Comparison of ENCODE assay signal across 8 cellular contexts in the genomic region with DNA sequence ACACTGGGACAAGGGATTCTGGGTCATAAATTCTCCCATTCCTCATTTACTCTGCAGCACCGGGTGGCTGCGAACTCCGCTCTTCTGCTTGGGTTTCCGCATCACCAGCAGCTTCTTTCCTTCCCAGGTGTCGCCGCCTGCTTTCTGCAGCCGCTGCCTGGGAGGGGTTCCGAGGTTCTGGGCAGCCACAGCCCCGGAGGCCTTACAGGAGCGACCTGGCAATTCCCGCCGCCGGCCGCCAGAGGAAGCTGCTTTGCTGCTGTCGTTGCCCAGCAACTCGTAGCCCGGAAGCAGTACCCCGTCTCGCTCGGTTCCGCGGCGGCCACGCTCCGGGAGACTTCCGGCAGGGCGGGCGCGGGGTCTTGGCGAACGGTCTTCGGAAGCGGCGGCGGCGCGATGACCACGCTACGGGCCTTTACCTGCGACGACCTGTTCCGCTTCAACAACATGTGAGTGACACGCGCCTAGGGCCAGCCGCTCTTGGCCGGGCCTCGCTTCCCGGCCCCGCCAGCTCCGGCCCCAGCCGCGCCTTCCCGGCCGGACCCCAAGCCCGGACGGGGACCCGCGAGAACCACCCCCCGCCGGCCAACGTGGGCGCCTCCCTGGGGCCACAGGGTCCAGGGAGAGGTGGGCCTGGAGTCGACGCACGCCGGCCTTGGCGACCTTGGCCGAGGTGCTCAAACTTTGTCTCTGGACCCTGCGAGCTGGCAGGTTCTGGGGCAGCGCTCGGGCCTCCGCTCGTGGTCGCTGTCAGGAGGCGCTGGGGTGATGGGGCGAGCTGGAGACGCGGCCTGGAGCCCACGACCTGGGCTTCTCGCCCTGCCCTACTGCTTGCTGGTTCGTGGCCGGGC. TPM values are rescaled to one million over a fixed set of nuclear protein-coding genes. Genes with fewer than 3 reads are reported as not detected.
DNase-seq lines count a peak whose midpoint lies in the region; ATAC-seq, FAIRE-seq and TF ChIP-seq lines count a peak whose summit lies in the region.

A gene with protein sequence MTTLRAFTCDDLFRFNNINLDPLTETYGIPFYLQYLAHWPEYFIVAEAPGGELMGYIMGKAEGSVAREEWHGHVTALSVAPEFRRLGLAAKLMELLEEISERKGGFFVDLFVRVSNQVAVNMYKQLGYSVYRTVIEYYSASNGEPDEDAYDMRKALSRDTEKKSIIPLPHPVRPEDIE (plus strand): TSS at position 362 of the 851 bp plus-strand sequence. CDS start 35 bp downstream, at position 397.

- H2BK15ac ChIP-seq in H1 (ENCODE audit: low read length), result no peak within 1 kb of the TSS
- H2BK15ac ChIP-seq in mesendoderm (replicated peaks; ENCODE audit: low read depth), result no peak within 1 kb of the TSS

- H3K4me2 ChIP-seq in H1 (ENCODE audit: insufficient read depth in 1 of 2, low read depth in 2 of 2, low read length in 2 of 2) (peak within 1 kb of the TSS; percentile 92 to 94), mesendoderm (ENCODE audit: low read length) (peak within 1 kb of the TSS; percentile 65)

- WGBS in H1 (ENCODE audit: extremely low coverage in 1 of 2, insufficient coverage in 1 of 2, insufficient read length in 1 of 2, insufficient replicate concordance in 2 of 2, low coverage in 1 of 2, low lambda C conversion rate in 2 of 2, missing lambda C conversion rate in 1 of 2), 2 experiments, result 2% methylated on average over 81 of the region's 82 CpGs; no CpG with 5 or more reads in 1 of the 2 experiments
- WGBS in mesendoderm (ENCODE audit: extremely low coverage, insufficient coverage, low lambda C conversion rate), result no CpG with 5 or more reads among the region's 82 CpGs

- H4K8ac ChIP-seq in H1 (ENCODE audit: extremely low read depth, insufficient read depth, low read length) (no peak within 1 kb of the TSS), mesendoderm (ENCODE audit: low read depth, low read length) (no peak within 1 kb of the TSS)

- no peak within 1 kb of the TSS for H2BK20ac ChIP-seq in H1 (ENCODE audit: low read length)

- H2BK120ac ChIP-seq in H1 (replicated peaks; ENCODE audit: low read depth, low read length), result no peak within 1 kb of the TSS
- H2BK120ac ChIP-seq in mesendoderm (ENCODE audit: low read depth, low read length), result no peak within 1 kb of the TSS

- H2BK5ac ChIP-seq in H1 (ENCODE audit: low read depth, low read length) (no peak within 1 kb of the TSS), mesendoderm (ENCODE audit: low read length) (no peak within 1 kb of the TSS)

- H4K5ac ChIP-seq in H1 (ENCODE audit: insufficient read length, low read depth, low read length) (no peak within 1 kb of the TSS), mesendoderm (ENCODE audit: low read length) (no peak within 1 kb of the TSS)

- POLR2A ChIA-PET in H1 (lab: Charles Lee; ENCODE audit: partially characterized antibody), result interaction anchor here (0.7 to 3.7 kb wide), 4 partner anchors 9 to 1406 kb away, joined by 3 to 14 read pairs (median 3); no protein-coding TSS in a partner anchor

- peak; percentile 56 to 61 for TF ChIP-seq RAD21 in H1 (IDR thresholded peaks at IDR 0.05 in 1 of 2, conservative IDR thresholded peaks at IDR 0.05 in 1 of 2; ENCODE audit: low read depth in 2 of 2, low read length in 2 of 2)

- no peak for FAIRE-seq in H1 (lab: Jason Lieb, UNC)

- CTCF ChIA-PET in H1 (lab: Charles Lee; ENCODE audit: partially characterized antibody), result interaction anchor here (0.6 to 1.9 kb wide), 9 partner anchors 11 to 242 kb away, joined by 3 to 5 read pairs (median 3); no protein-coding TSS in a partner anchor

- peaks cover 0 to 6% of the 10 kb centered on the region in 2 experiments for H4K20me1 ChIP-seq in H1 (replicated peaks in 1 of 2; ENCODE audit: control insufficient read depth in 1 of 2, insufficient read depth in 2 of 2, low read length in 2 of 2)

- H3K36me3 ChIP-seq in H1 (ENCODE audit: control insufficient read depth in 2 of 4, insufficient read depth in 4 of 4, low read length in 3 of 4) (no peaks in the 10 kb centered on the region), mesendoderm (ENCODE audit: control insufficient read depth, insufficient read depth, low read length) (no peaks in the 10 kb centered on the region)

- no peaks in the 10 kb centered on the region for H3K9me3 ChIP-seq in H1 (ENCODE audit: insufficient read depth in 2 of 2, low read depth in 1 of 2, low read length in 1 of 2)

- H3K56ac ChIP-seq in H1 (replicated peaks; ENCODE audit: insufficient read length, low read depth, low read length) (no peak within 1 kb of the TSS), mesendoderm (ENCODE audit: low read length) (peak within 1 kb of the TSS; percentile 94)

- H3K27me3 ChIP-seq in H1 (replicated peaks in 1 of 4; ENCODE audit: control insufficient read depth in 3 of 4, extremely low read depth in 1 of 4, insufficient read depth in 3 of 4, low read length in 3 of 4) (no peaks in the 10 kb centered on the region), mesendoderm (ENCODE audit: insufficient read depth, low read length, poor library complexity) (no peaks in the 10 kb centered on the region)

- H3K9ac ChIP-seq in H1 (replicated peaks in 1 of 4; ENCODE audit: extremely low read depth in 1 of 4, low read depth in 3 of 4, low read length in 3 of 4) (peak within 1 kb of the TSS; percentile 51 to 84 (median 77)), mesendoderm (ENCODE audit: low read length) (peak within 1 kb of the TSS; percentile 87)

- H3K23ac ChIP-seq in H1 (ENCODE audit: insufficient read length), result no peak within 1 kb of the TSS
- H3K23ac ChIP-seq in mesendoderm (ENCODE audit: low read length), result peak within 1 kb of the TSS; percentile 98

- H3K4me1 ChIP-seq in H1 (replicated peaks in 1 of 4; ENCODE audit: control insufficient read depth in 3 of 4, insufficient read depth in 4 of 4, low read length in 3 of 4) (peaks cover 0 to 7% (median 2%) of the 10 kb centered on the region in 4 experiments; a peak in 3 of 7 replicates), mesendoderm (ENCODE audit: control insufficient read depth, low read depth, low read length) (no peaks in the 10 kb centered on the region)

- no peaks in the 10 kb centered on the region; the same call in 1 of the 2 replicates for H3K23me2 ChIP-seq in H1 (ENCODE audit: low read depth, low read length)

- no peak within 1 kb of the TSS for H3K18ac ChIP-seq in H1 (ENCODE audit: extremely low read depth, low read length)
- H3K18ac ChIP-seq in mesendoderm (ENCODE audit: low read length), result peak within 1 kb of the TSS; percentile 44

- no peak within 1 kb of the TSS for H2BK12ac ChIP-seq in H1 (ENCODE audit: low read depth, low read length)

- H3K14ac ChIP-seq in H1 (ENCODE audit: insufficient read length), result no peak within 1 kb of the TSS

- peak; percentile 63 to 74 (median 65) for TF ChIP-seq CTCF in H1 (IDR thresholded peaks at IDR 0.05; ENCODE audit: control extremely low read depth in 1 of 3, insufficient read depth in 1 of 3, low read depth in 1 of 3, low read length in 3 of 3)

- DNase-seq in COR-L47 (lab: John Stamatoyannopoulos, UW) (peak; percentile 94), HS-27A (ENCODE audit: low read depth) (peak; percentile 61), NOMO-1 treated with DMSO at 0.1 percent for 48 hours (lab: John Stamatoyannopoulos, UW; ENCODE audit: unreplicated experiment) (peak; percentile 94), H1 (ENCODE audit: low read depth in 1 of 2, low spot score in 2 of 2) (peak; percentile 89 to 94), mesendoderm (peak; percentile 98)
- peak; percentile 79 for DNase-seq in activated CD8-positive, alpha-beta memory T cell treated with anti-CD3 and anti-CD28 coated beads for 48 hours (ENCODE audit: low read depth in 2 of 3, low spot score in 2 of 3)
- peak; percentile 81 for DNase-seq in stimulated activated CD8-positive, alpha-beta memory T cell treated with anti-CD3 and anti-CD28 coated beads, Interleukin-15, amount 100 ng/mL, for 1 hour (ENCODE audit: low read depth)

- H3K4me3 ChIP-seq in H1 (ENCODE audit: extremely low read depth in 1 of 4, insufficient read depth in 2 of 4, low read depth in 3 of 4, low read length in 4 of 4) (peak within 1 kb of the TSS; percentile 70 to 94 (median 76)), mesendoderm (ENCODE audit: low read length) (peak within 1 kb of the TSS; percentile 72)

- peak in 1 of 2 experiments; percentile 36; a peak in 1 of 3 replicates for TF ChIP-seq POLR2A in H1 (IDR thresholded peaks at IDR 0.05; ENCODE audit: control extremely low read depth in 1 of 2, low read depth in 2 of 2, low read length in 2 of 2)

- no peak within 1 kb of the TSS for H4K91ac ChIP-seq in H1 (replicated peaks; ENCODE audit: insufficient read length, low read length)

- H3K79me2 ChIP-seq in H1 (ENCODE audit: control insufficient read depth in 1 of 2, insufficient read depth in 2 of 2, low read length in 2 of 2) (peaks cover 13 to 47% of the 10 kb centered on the region in 2 experiments), mesendoderm (ENCODE audit: control insufficient read depth, insufficient read depth, low read length) (peaks cover 40% of the 10 kb centered on the region)

- peak within 1 kb of the TSS; percentile 6 for H3K4ac ChIP-seq in H1 (replicated peaks; ENCODE audit: insufficient read length, low read depth, low read length)
- no peak within 1 kb of the TSS for H3K4ac ChIP-seq in mesendoderm (ENCODE audit: low read depth, low read length)

- H3K27ac ChIP-seq in H1 (ENCODE audit: low read depth, low read length) (0 out of 2 replicates have a peak within 1 kb of the TSS, but pooled peaks have one; percentile 53), mesendoderm (ENCODE audit: low read depth, low read length) (peak within 1 kb of the TSS; percentile 20)

- H2AK5ac ChIP-seq in H1 (ENCODE audit: low read depth, low read length) (0 out of 2 replicates have a peak within 1 kb of the TSS, but pooled peaks have one; percentile 24), mesendoderm (ENCODE audit: low read length) (no peak within 1 kb of the TSS)

- H2AFZ ChIP-seq in H1 (ENCODE audit: low read length), result peak within 1 kb of the TSS; percentile 80; the same call in 1 of the 2 replicates

- peaks cover 29% of the 10 kb centered on the region for H3K79me1 ChIP-seq in H1 (ENCODE audit: low read depth, low read length)
- H3K79me1 ChIP-seq in mesendoderm (ENCODE audit: low read length), result peaks cover 19% of the 10 kb centered on the region

- TF ChIP-seq EP300 in H1 (IDR thresholded peaks at IDR 0.05; ENCODE audit: borderline replicate concordance in 1 of 2, low read depth in 2 of 2, low read length in 2 of 2), result no peak

- ATAC-seq in GM19467 (IDR thresholded peaks at IDR 0.05; ENCODE audit: unreplicated experiment), result peak; percentile 98

TF ChIP-seq in H1, 55 proteins besides CTCF, POLR2A, EP300 and RAD21 (continues in another document):
- TF ChIP-seq SP4 (IDR thresholded peaks at IDR 0.05; ENCODE audit: low read length), result no peak

RNA-seq across cellular contexts. Expression of the gene that starts here (rescaled TPM):
- 39.1 and 41.1 TPM in 2 replicates for total RNA-seq in H1 (2021; fragmentation: NEBNext Ultra II Directional; extraction: Animal tissue kit (Norgen Biotek cat#: 25700))
- polyA plus RNA-seq in H1 (2011; rRNA removed), result 15.8 and 21.9 TPM in 2 replicates
- polyA plus RNA-seq in H1 (2011; cell fraction: cytosol; rRNA removed), result 27.0 TPM
- 8.5 TPM for polyA plus RNA-seq in H1 (2011; cell fraction: nucleus; rRNA removed)
- polyA plus RNA-seq in H1 (2012, experiment 1 of 2), result 25.5 to 39.8 TPM (median 27.2 TPM) in 4 replicates
- polyA plus RNA-seq in H1 (2012, experiment 2 of 2), result 17.5 TPM
- 31.9 TPM for polyA plus RNA-seq in H1 (2013, experiment 1 of 2)
- 35.1 TPM for polyA plus RNA-seq in H1 (2013, experiment 2 of 2)
- polyA minus RNA-seq in H1 (2011; rRNA and poly(A)+ RNA removed), result 10.4 and 12.2 TPM in 2 replicates
- 10.7 TPM for polyA minus RNA-seq in H1 (2011; cell fraction: cytosol; rRNA and poly(A)+ RNA removed)
- polyA minus RNA-seq in H1 (2011; cell fraction: nucleus; rRNA and poly(A)+ RNA removed), result 15.3 TPM
- polyA plus RNA-seq in mesendoderm (2013, experiment 1 of 2), result 58.4 TPM
- 54.4 TPM for polyA plus RNA-seq in mesendoderm (2013, experiment 2 of 2)

Comparison
In these comparisons a context has a peak if more than half of its experiments do, and no peak if none do; other contexts are left out.
1. Peak in every context shown above with its lines: DNase-seq, ATAC-seq, H3K4me3 ChIP-seq and H3K27ac ChIP-seq.